Comparison of ENCODE assay signal across 1 cellular context in genomic region chr19:48770734-48771472, GRCh38.
TF ChIP-seq lines count a peak whose summit lies in the region.

No MANE protein-coding gene starts in this region.

TF ChIP-seq in liver, 16 proteins besides CTCF, POLR2A, EP300 and RAD21:
- no peak for TF ChIP-seq GABPA (IDR thresholded peaks at IDR 0.05 in 1 of 2, conservative IDR thresholded peaks at IDR 0.05 in 1 of 2)
- TF ChIP-seq ZBTB33 (IDR thresholded peaks at IDR 0.05): no peak
- TF ChIP-seq JUND (IDR thresholded peaks at IDR 0.05): no peak
TF ChIP-seq in liver: peak in this region for 0.
